In the genomic region with DNA sequence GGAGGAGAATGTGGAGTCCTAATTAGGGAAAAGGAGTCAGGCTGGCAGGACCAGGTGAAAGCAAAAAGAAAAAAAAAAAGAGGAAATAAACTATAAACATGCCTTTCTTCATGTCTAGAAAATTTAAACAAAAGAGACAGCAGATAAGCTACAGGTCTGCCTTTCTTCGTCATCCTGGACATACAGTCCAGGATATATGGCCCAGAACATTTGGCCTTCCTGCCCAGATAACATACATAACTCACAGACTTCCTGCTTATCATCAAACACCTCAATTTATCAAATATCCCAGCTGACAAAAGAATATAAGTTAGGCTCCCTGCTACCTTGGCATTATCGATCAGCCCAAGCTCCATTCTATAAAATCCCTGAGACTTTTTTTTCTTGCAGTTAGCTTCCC, we compare ENCODE assay signal across 28 cellular contexts. TPM values are rescaled to one million over a fixed set of nuclear protein-coding genes. Genes with fewer than 3 reads are reported as not detected.
"Had no signal": no experiment of that assay in that cellular context is flagged by ENCODE, and none has a peak within 500 bp of the region (broad histone marks: within the 10 kb centered on the region; RNA-seq: fewer than 3 reads in every experiment).

No MANE protein-coding gene starts in this region.

- DNase-seq: activated CD4-positive, alpha-beta T cell treated with anti-CD3 and anti-CD28 coated beads for 1 hour; activated CD4-positive, alpha-beta T cell treated with anti-CD3 and anti-CD28 coated beads, Interleukin-2, amount 50 U/mL, for 4 hours; activated gamma-delta T cell; activated naive CD4-positive, alpha-beta T cell treated with anti-CD3 and anti-CD28 coated beads, Interleukin-2, amount 50 U/mL, for 16 hours; activated naive CD8-positive, alpha-beta T cell treated with anti-CD3 and anti-CD28 coated beads, Interleukin-2, amount 50 U/mL, for 24 hours; cerebellar nuclear complex; glutamatergic neuron; immature natural killer cell; mesenchymal stem cell; pancreas; right cardiac atrium; SK-N-SH; stimulated activated CD4-positive, alpha-beta T cell treated with anti-CD3 and anti-CD28 coated beads, Interleukin-12 subunit alpha, Interleukin-12 subunit beta, amount 100 ng/mL, for 4 hours; stimulated activated CD4-positive, alpha-beta T cell treated with anti-CD3 and anti-CD28 coated beads, Interleukin-2, amount 100 ng/mL, for 24 hours; trophoblast cell; WERI-Rb-1 had no signal

- H3K9me3 Mint-ChIP-seq: activated naive CD8-positive, alpha-beta T cell treated with anti-CD3 and anti-CD28 coated beads, Interleukin-2, amount 50 U/mL, for 24 hours; immature natural killer cell; natural killer cell treated with Interleukin-12 subunit alpha and Interleukin-12 subunit beta and Interleukin-15 and Interleukin-18, amount 100 ng/mL, for 72 hours; stimulated activated memory B cell treated with anti-CD40 and anti-IgM and Interleukin-4, amounts not matched to agents 10 μg/mL and 1 μg/mL and 100 μg/mL, for 72 hours had no signal

- H3K9ac ChIP-seq: SK-N-SH had no signal

- H3K9me3 ChIP-seq: esophagus muscularis mucosa, pancreas, SK-N-SH, testis had no signal

- H3K4me3 Mint-ChIP-seq: activated naive CD8-positive, alpha-beta T cell treated with anti-CD3 and anti-CD28 coated beads, Interleukin-2, amount 50 U/mL, for 24 hours; immature natural killer cell; natural killer cell treated with Interleukin-12 subunit alpha and Interleukin-12 subunit beta and Interleukin-15 and Interleukin-18, amount 100 ng/mL, for 72 hours; stimulated activated memory B cell treated with anti-CD40 and anti-IgM and Interleukin-4, amounts not matched to agents 10 μg/mL and 1 μg/mL and 100 μg/mL, for 72 hours had no signal

- H3K4me1 ChIP-seq: pancreas, testis had no signal

- H3K36me3 Mint-ChIP-seq: immature natural killer cell; natural killer cell treated with Interleukin-12 subunit alpha and Interleukin-12 subunit beta and Interleukin-15 and Interleukin-18, amount 100 ng/mL, for 72 hours; stimulated activated memory B cell treated with anti-CD40 and anti-IgM and Interleukin-4, amounts not matched to agents 10 μg/mL and 1 μg/mL and 100 μg/mL, for 72 hours had no signal

- H3K27ac Mint-ChIP-seq: activated naive CD8-positive, alpha-beta T cell treated with anti-CD3 and anti-CD28 coated beads, Interleukin-2, amount 50 U/mL, for 24 hours; immature natural killer cell; natural killer cell treated with Interleukin-12 subunit alpha and Interleukin-12 subunit beta and Interleukin-15 and Interleukin-18, amount 100 ng/mL, for 72 hours; stimulated activated memory B cell treated with anti-CD40 and anti-IgM and Interleukin-4, amounts not matched to agents 10 μg/mL and 1 μg/mL and 100 μg/mL, for 72 hours had no signal

- H3K36me3 ChIP-seq: esophagus muscularis mucosa, pancreas, WERI-Rb-1 had no signal

- H3K27ac ChIP-seq: coronary artery, esophagus muscularis mucosa, hepatocyte, pancreas, WERI-Rb-1 had no signal

- ATAC-seq: natural killer cell treated with Interleukin-12 subunit alpha and Interleukin-12 subunit beta and Interleukin-15 and Interleukin-18, amount 100 ng/mL, for 72 hours; right cardiac atrium; stimulated activated memory B cell treated with anti-CD40 and anti-IgM and Interleukin-4, amounts not matched to agents 10 μg/mL and 1 μg/mL and 100 μg/mL, for 72 hours had no signal

- H3K4me3 ChIP-seq: coronary artery, esophagus muscularis mucosa, hepatocyte, pancreas had no signal

- H3K4me1 Mint-ChIP-seq: immature natural killer cell; stimulated activated memory B cell treated with anti-CD40 and anti-IgM and Interleukin-4, amounts not matched to agents 10 μg/mL and 1 μg/mL and 100 μg/mL, for 72 hours had no signal

- H3K27me3 ChIP-seq: hepatocyte, pancreas, testis had no signal

RNA-seq across cellular contexts. Expression of gene BTNL8, which starts 11.2 kb away (rescaled TPM):
- total RNA-seq: activated CD8-positive, alpha-beta memory T cell treated with anti-CD3 and anti-CD28 coated beads for 36 hours; frontal cortex; kidney epithelial cell; natural killer cell treated with Interleukin-12 subunit alpha and Interleukin-12 subunit beta and Interleukin-15 and Interleukin-18, amount 100 ng/mL, for 72 hours; pulmonary artery endothelial cell; skeletal muscle tissue; T-helper 2 cell treated with Interferon-gamma antibody and Interleukin-4, amounts not matched to agents 100 ng/mL and 5 ng/mL, for 36 hours had no signal
- polyA plus RNA-seq: immature natural killer cell, SK-N-SH had no signal
